ENCODE assay signal across 9 cellular contexts in the genomic region with DNA sequence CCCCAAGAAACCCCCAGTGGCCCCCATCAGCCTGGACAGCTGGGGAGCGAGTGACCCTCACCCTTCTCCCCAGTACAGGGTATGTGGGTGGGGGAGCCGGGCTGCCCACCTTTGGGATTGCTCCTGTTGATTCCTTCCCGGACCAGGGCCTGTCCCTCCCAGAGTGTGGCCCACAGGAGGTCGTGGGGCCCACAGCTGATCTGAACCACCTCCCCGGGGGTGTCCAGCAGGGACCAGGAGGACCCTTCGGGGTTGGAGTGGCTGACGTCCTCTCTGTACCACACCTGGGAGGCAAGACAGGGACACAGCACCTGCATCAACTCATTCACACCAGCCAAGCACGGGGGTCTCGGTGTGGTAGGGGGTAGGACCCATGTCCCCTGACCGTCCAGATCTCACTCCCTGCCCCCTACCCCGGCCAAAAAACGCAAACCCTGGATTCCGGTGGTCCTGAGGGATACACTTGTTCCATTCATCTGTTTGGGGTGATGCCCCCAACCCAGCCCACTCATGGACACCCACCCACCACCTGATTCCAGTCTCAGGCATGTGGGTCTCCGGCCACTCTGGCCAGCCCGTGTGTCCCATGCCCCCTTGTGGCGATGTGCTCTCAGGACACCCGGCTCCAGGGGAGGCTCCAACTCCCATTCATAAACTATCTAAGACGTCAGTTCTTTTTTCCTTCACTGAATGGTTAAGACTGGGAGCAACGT. TPM values are rescaled to one million over a fixed set of nuclear protein-coding genes. Genes with fewer than 3 reads are reported as not detected.
A peak's percentile ranks its signal among the peaks of the same experiment; 100 is the strongest.
DNase-seq lines count a peak whose midpoint lies in the region; ATAC-seq and TF ChIP-seq lines count a peak whose summit lies in the region.
"Had no signal": no experiment of that assay in that cellular context is flagged by ENCODE, and none has a peak within 500 bp of the region (broad histone marks: within the 10 kb centered on the region; RNA-seq: fewer than 3 reads in every experiment).

No MANE protein-coding gene starts in this region.

- H3K27ac Mint-ChIP-seq in mesothelial cell of epicardium = no peak overlapping the region

- DNase-seq in DMS 273 (lab: John Stamatoyannopoulos, UW; ENCODE audit: unreplicated experiment) (peak; percentile 76), DMS 273 treated with DMSO at 0.1 percent for 48 hours (lab: John Stamatoyannopoulos, UW) (no peak), GM23248 (peak; percentile 56), Peyer's patch (peak; percentile 29 to 63 (median 63)), coronary artery (ENCODE audit: low spot score) (peak; percentile 66), mesothelial cell of epicardium (ENCODE audit: low spot score in 2 of 2, unreplicated experiment in 2 of 2) (no peak)
- DNase-seq in effector CD8-positive, alpha-beta T cell (lab: John Stamatoyannopoulos, UW) = no peak

- 85 to 86% methylated on average over 18 to 19 of the region's 19 CpGs for WGBS in GM23248 (ENCODE audit: low coverage in 1 of 2, low lambda C conversion rate in 2 of 2, missing lambda C conversion rate in 2 of 2), 2 experiments

- H3K79me2 ChIP-seq in GM23248 (ENCODE audit: insufficient read depth) = no peaks in the 10 kb centered on the region

- no peak overlapping the region for H2AFZ ChIP-seq in GM23248

- H3K4me3 Mint-ChIP-seq in mesothelial cell of epicardium = no peak overlapping the region

- H3K4me2 ChIP-seq in GM23248 (ENCODE audit: unreplicated experiment) = no peak overlapping the region

- H3K27me3 Mint-ChIP-seq in mesothelial cell of epicardium (ENCODE audit: low read depth) = no peaks in the 10 kb centered on the region

- H3K4me1 ChIP-seq in GM23248 (ENCODE audit: insufficient read depth) (no peaks in the 10 kb centered on the region), Peyer's patch (no peaks in the 10 kb centered on the region)

- H3K36me3 ChIP-seq in GM23248 (ENCODE audit: low read depth) (no peaks in the 10 kb centered on the region), Peyer's patch (peaks cover 0 to 67% (median 0%) of the 10 kb centered on the region in 3 donors)

- TF ChIP-seq POLR2A in Peyer's patch (IDR thresholded peaks at IDR 0.05) = no peak

- no peak overlapping the region for H3K27ac ChIP-seq in GM23248
- H3K27ac ChIP-seq in Peyer's patch = no peak overlapping the region
- no peak overlapping the region for H3K27ac ChIP-seq in coronary artery

- no peaks in the 10 kb centered on the region for H3K4me1 Mint-ChIP-seq in mesothelial cell of epicardium

- in situ Hi-C loops in GM23248 (cut with MboI) = no loop called here

- no peaks in the 10 kb centered on the region for H3F3A ChIP-seq in GM23248 (ENCODE audit: insufficient read depth)

- no peaks in the 10 kb centered on the region for H3K9me3 Mint-ChIP-seq in mesothelial cell of epicardium

- H3K9me2 ChIP-seq in GM23248 (ENCODE audit: insufficient read depth) = no peaks in the 10 kb centered on the region

- H3K9me3 ChIP-seq in GM23248 (ENCODE audit: low read depth) (no peaks in the 10 kb centered on the region), Peyer's patch (no peaks in the 10 kb centered on the region)

- no peaks in the 10 kb centered on the region for H3K27me3 ChIP-seq in GM23248 (replicated peaks; ENCODE audit: insufficient read depth)
- no peaks in the 10 kb centered on the region for H3K27me3 ChIP-seq in Peyer's patch

- H3K4me3 ChIP-seq in GM23248 (no peak overlapping the region), Peyer's patch (no peak overlapping the region), coronary artery (no peak overlapping the region)

- ATAC-seq in GM21619 (IDR thresholded peaks at IDR 0.05; ENCODE audit: unreplicated experiment) = no peak

- TF ChIP-seq CTCF in Peyer's patch (IDR thresholded peaks at IDR 0.05) (peak in 4 of 6 experiments; percentile 55 to 62 (median 57)), coronary artery (IDR thresholded peaks at IDR 0.05) (peak; percentile 42), mesothelial cell of epicardium (IDR thresholded peaks at IDR 0.05; ENCODE audit: unreplicated experiment) (peak; percentile 64)

- H3K36me3 Mint-ChIP-seq in mesothelial cell of epicardium = peaks cover 11% of the 10 kb centered on the region

- no peaks in the 10 kb centered on the region for H4K20me1 ChIP-seq in GM23248 (ENCODE audit: insufficient read depth)

- H3K9ac ChIP-seq in GM23248 = no peak overlapping the region

RNA-seq across cellular contexts. Expression of gene TECPR1, which starts 10.9 kb away (rescaled TPM):
- 24.5 and 27.8 TPM in 2 replicates for total RNA-seq in GM23248 (2014; rRNA removed; shearing (Covaris generic))
- polyA plus RNA-seq in GM23248 (2016; fragmentation: Nextera tagmentation; extraction: Ambion mirVana) = 8.1 and 8.2 TPM in 2 replicates
- total RNA-seq in Peyer's patch (10 to 100 TPM; 33.8 to 74.1 (median 44.1) TPM), mesothelial cell of epicardium (35.7 to 38.0 TPM (median 37.0 TPM) in 3 replicates)

RNA-seq across cellular contexts. Expression of gene BHLHA15, which starts 29.9 kb away (rescaled TPM):
- not detected in 2 replicates for total RNA-seq in GM23248 (2014; rRNA removed; shearing (Covaris generic))
- not detected in 2 replicates for polyA plus RNA-seq in GM23248 (2016; fragmentation: Nextera tagmentation; extraction: Ambion mirVana)
- total RNA-seq in Peyer's patch (1 to 10 TPM in 2 of 4 donors, not detected in 2; 1.6 to 9.9 TPM), mesothelial cell of epicardium (0.57 to 1.0 TPM in 2 of 3 replicates, not detected in the other)
- total RNA-seq: skeletal muscle tissue had no signal

RNA-seq across cellular contexts. Expression of gene BRI3, which starts 40.4 kb away (rescaled TPM):
- total RNA-seq in GM23248 (2014; rRNA removed; shearing (Covaris generic)) = 56.5 and 73.3 TPM in 2 replicates
- 195 and 315 TPM in 2 replicates for polyA plus RNA-seq in GM23248 (2016; fragmentation: Nextera tagmentation; extraction: Ambion mirVana)
- total RNA-seq in Peyer's patch (10 to 100 TPM; 21.5 to 91.2 (median 69.6) TPM), mesothelial cell of epicardium (112 to 115 TPM (median 113 TPM) in 3 replicates)

Comparison
In these comparisons a context has a peak if more than half of its experiments do, and no peak if none do; other contexts are left out.
1. DNase-seq: peak in DMS 273 (single experiment), GM23248 (single experiment), Peyer's patch (3 of 3) and coronary artery (single experiment); none in DMS 273 treated with DMSO at 0.1 percent for 48 hours (single experiment), mesothelial cell of epicardium (0 of 2) and effector CD8-positive, alpha-beta T cell (single experiment).
2. Peak in every context shown above with its lines, with median percentiles within 50 percentile points of each other: CTCF ChIP-seq.